ENCODE assay signal across 22 cellular contexts in the genomic region with DNA sequence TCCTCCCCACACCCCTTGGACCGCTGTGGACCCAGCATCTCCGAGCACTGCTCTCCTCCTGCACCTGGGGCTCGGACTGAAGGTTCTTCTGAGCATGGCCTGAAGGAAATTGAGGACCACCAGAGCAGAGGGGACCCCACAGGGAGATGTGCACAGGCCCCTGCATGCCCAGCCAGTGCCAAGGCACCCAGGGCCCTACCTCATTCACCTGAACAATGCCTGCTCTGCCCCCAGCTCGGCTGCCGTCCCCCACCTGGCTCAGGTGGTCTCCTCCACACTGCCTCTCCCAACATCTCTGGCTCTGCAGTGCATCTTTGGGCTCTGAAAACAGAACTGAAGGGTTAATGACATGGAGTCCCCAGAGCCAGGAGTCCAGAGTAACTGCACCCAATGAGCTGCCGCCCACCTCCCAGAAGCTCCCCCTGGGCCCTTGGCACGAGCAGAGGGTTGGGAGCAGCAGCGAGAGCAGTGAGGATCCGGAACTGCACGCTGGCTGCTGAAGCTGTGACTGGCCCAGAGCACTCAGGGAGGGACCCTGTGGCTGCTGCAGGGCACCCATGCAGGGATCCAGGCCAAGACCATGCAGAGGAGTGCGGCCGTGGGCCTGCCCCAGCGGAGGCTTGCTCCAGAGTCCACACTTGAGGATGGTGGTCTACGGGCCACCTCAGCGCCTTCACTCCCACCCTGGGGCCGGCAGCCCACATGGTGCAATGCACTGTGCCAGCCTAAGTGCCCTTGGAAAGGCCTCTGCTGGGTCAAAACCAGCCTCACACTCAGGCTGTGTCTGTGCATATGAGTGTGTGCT.
"Had no signal": no experiment of that assay in that cellular context is flagged by ENCODE, and none has a peak within 500 bp of the region (broad histone marks: within the 10 kb centered on the region; RNA-seq: fewer than 3 reads in every experiment).

No MANE protein-coding gene starts in this region.

- H3K4me3 Mint-ChIP-seq: activated B cell treated with CpG ODN at 0.5 μM for 24 hours; activated CD4-positive, alpha-beta T cell treated with anti-CD3 and anti-CD28 coated beads, Interleukin-2, amount 10 ng/mL, durations not matched to agents 24 days and 14 days; activated naive CD4-positive, alpha-beta T cell treated with anti-CD3 and anti-CD28 coated beads for 36 hours; activated naive CD8-positive, alpha-beta T cell; activated T-helper 17 cell treated with anti-CD3 and anti-CD28 coated beads, Interleukin-2, amount 50 U/mL, for 72 hours; T-helper 17 cell had no signal

- H3K36me3 Mint-ChIP-seq: activated naive CD8-positive, alpha-beta T cell had no signal

- H3K27ac ChIP-seq: brain microvascular endothelial cell had no signal

- H3K4me1 Mint-ChIP-seq: activated B cell treated with CpG ODN at 0.5 μM for 24 hours; activated CD4-positive, alpha-beta T cell treated with anti-CD3 and anti-CD28 coated beads, Interleukin-2, amount 10 ng/mL, durations not matched to agents 24 days and 14 days; T-helper 17 cell had no signal

- ATAC-seq: activated T-helper 17 cell treated with anti-CD3 and anti-CD28 coated beads, Interleukin-2, amount 50 U/mL, for 72 hours; T-helper 17 cell had no signal

- H3K27ac Mint-ChIP-seq: activated B cell treated with CpG ODN at 0.5 μM for 24 hours; activated CD4-positive, alpha-beta T cell treated with anti-CD3 and anti-CD28 coated beads, Interleukin-2, amount 10 ng/mL, durations not matched to agents 24 days and 14 days; activated naive CD4-positive, alpha-beta T cell treated with anti-CD3 and anti-CD28 coated beads for 36 hours; activated naive CD8-positive, alpha-beta T cell; activated T-helper 17 cell treated with anti-CD3 and anti-CD28 coated beads, Interleukin-2, amount 50 U/mL, for 72 hours; T-helper 17 cell had no signal

- H3K4me3 ChIP-seq: MG63 had no signal

- DNase-seq: activated B cell treated with CpG ODN at 0.5 μM for 24 hours; activated CD4-positive, alpha-beta T cell treated with anti-CD3 and anti-CD28 coated beads for 1 hour; activated CD4-positive, alpha-beta T cell treated with anti-CD3 and anti-CD28 coated beads, Interleukin-2, amount 10 ng/mL, durations not matched to agents 24 days and 14 days; activated CD4-positive, alpha-beta T cell treated with anti-CD3 and anti-CD28 coated beads, Interleukin-2, amount 50 U/mL, for 48 hours; activated gamma-delta T cell; activated naive CD4-positive, alpha-beta T cell treated with anti-CD3 and anti-CD28 coated beads for 36 hours; activated T-cell treated with anti-CD3 and anti-CD28 coated beads for 4 hours; activated T-cell treated with anti-CD3 and anti-CD28 coated beads, Interleukin-2, amount 50 U/mL, for 48 hours; brain microvascular endothelial cell; MG63; NCI-H1105; NCI-H1436; NCI-H1694 treated with DMSO at 0.1 percent for 48 hours; NCI-H345; NCI-H510A; NCI-H526 treated with DMSO at 0.1 percent for 48 hours; NCI-H82; SIG-M5; T-helper 17 cell; T-helper 9 cell had no signal

- H3K27me3 Mint-ChIP-seq: activated B cell treated with CpG ODN at 0.5 μM for 24 hours; activated CD4-positive, alpha-beta T cell treated with anti-CD3 and anti-CD28 coated beads, Interleukin-2, amount 10 ng/mL, durations not matched to agents 24 days and 14 days; T-helper 17 cell had no signal
